In the genomic region with DNA sequence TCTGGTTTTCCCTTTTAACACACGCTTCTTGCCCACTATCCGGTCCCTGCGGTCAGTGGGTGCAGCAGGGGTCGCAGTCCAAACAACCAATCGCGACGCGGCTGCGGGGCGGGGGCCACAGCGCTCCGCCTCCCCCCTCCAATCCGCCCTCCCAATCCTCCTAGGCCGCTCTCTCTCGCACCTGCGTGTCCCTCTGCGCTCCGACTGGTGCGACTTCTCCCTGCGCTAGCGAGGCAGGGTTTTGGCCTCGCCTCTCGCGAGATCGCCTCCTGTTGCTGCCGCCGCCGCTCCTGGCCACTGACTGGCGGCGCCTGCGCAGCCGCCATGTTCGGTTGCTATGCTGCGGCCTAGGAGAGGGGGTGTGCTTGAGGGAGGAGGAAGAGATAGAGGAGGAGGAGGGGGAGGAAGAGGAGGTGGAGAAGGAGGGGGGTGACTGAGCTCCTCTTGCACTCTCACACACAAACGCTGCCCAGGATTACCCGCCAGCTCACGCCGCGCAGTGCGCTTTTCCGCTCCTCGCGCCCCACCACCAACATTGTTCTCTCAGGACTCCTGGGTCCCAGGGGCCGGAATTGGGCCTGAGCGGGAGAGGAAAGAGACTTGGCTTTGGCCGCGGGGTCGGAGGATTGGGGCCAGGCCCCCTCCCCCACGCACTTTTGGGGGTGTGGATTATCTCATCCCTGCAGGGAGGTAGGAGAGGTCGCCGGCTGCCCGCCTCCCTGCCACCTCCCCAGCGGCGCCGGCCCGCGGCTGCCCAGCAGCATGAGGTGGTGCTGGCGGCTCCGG, we compare ENCODE assay signal across 8 cellular contexts. TPM values are rescaled to one million over a fixed set of nuclear protein-coding genes. Genes with fewer than 3 reads are reported as not detected.
A peak's percentile ranks its signal among the peaks of the same experiment; 100 is the strongest.
DNase-seq lines count a peak whose midpoint lies in the region; ATAC-seq, FAIRE-seq and TF ChIP-seq lines count a peak whose summit lies in the region.

A gene with protein sequence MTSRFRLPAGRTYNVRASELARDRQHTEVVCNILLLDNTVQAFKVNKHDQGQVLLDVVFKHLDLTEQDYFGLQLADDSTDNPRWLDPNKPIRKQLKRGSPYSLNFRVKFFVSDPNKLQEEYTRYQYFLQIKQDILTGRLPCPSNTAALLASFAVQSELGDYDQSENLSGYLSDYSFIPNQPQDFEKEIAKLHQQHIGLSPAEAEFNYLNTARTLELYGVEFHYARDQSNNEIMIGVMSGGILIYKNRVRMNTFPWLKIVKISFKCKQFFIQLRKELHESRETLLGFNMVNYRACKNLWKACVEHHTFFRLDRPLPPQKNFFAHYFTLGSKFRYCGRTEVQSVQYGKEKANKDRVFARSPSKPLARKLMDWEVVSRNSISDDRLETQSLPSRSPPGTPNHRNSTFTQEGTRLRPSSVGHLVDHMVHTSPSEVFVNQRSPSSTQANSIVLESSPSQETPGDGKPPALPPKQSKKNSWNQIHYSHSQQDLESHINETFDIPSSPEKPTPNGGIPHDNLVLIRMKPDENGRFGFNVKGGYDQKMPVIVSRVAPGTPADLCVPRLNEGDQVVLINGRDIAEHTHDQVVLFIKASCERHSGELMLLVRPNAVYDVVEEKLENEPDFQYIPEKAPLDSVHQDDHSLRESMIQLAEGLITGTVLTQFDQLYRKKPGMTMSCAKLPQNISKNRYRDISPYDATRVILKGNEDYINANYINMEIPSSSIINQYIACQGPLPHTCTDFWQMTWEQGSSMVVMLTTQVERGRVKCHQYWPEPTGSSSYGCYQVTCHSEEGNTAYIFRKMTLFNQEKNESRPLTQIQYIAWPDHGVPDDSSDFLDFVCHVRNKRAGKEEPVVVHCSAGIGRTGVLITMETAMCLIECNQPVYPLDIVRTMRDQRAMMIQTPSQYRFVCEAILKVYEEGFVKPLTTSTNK (plus strand): TSS at position 472 of the 786 bp plus-strand sequence. CDS start 49,932 bp downstream, outside the sequence.

- DNase-seq in DMS 273 (lab: John Stamatoyannopoulos, UW; ENCODE audit: unreplicated experiment) (peak; percentile 100), IMR-90 (peak; percentile 98), OCI-M1 (lab: John Stamatoyannopoulos, UW) (peak; percentile 98), activated T-cell treated with anti-CD3 and anti-CD28 coated beads for 24 hours (ENCODE audit: low read depth) (peak; percentile 91), endothelial cell of umbilical vein (ENCODE audit: low read depth, low spot score) (peak; percentile 99), midbrain (lab: John Stamatoyannopoulos, UW) (peak; percentile 95)
- DNase-seq in stimulated activated CD8-positive, alpha-beta memory T cell treated with anti-CD3 and anti-CD28 coated beads, Interleukin-2, amount 100 ng/mL, for 1 hour (ENCODE audit: low read depth in 2 of 2): peak; percentile 87 to 93

- peaks cover 21% of the 10 kb centered on the region for H3K79me2 ChIP-seq in endothelial cell of umbilical vein (ENCODE audit: control insufficient read depth, insufficient read depth, low read length)

- H4K8ac ChIP-seq in IMR-90 (ENCODE audit: low read depth in 2 of 2, low read length in 2 of 2): peak within 1 kb of the TSS; percentile 82 to 97

- H2AK9ac ChIP-seq in IMR-90 (replicated peaks; ENCODE audit: low read depth, low read length, poor library complexity): peak within 1 kb of the TSS; percentile 89

- peak within 1 kb of the TSS; percentile 75 for H3K56ac ChIP-seq in IMR-90 (ENCODE audit: extremely low read depth, insufficient read depth, low read length)

- H3K27me3 ChIP-seq in IMR-90 (ENCODE audit: control insufficient read depth, insufficient read depth, low read length) (no peaks in the 10 kb centered on the region), endothelial cell of umbilical vein (ENCODE audit: control insufficient read depth in 2 of 2, insufficient read depth in 2 of 2, low read length in 2 of 2) (no peaks in the 10 kb centered on the region)

- TF ChIP-seq POLR2A in IMR-90 (IDR thresholded peaks at IDR 0.05; ENCODE audit: low read depth, low read length): 0 out of 2 replicates have a peak, but pooled peaks have one; percentile 39
- TF ChIP-seq POLR2A in endothelial cell of umbilical vein (IDR thresholded peaks at IDR 0.05; ENCODE audit: low read depth, low read length): peak; percentile 64

- peak within 1 kb of the TSS; percentile 51; the same call in 1 of the 3 replicates for H2BK15ac ChIP-seq in IMR-90 (ENCODE audit: low read depth, low read length)

- peak within 1 kb of the TSS; percentile 100 for H3K4me2 ChIP-seq in IMR-90 (ENCODE audit: low read depth, low read length)
- peak within 1 kb of the TSS; percentile 97 for H3K4me2 ChIP-seq in endothelial cell of umbilical vein (ENCODE audit: insufficient read depth, low read length)

- H3K4me3 ChIP-seq in IMR-90 (ENCODE audit: insufficient read depth, low read depth, low read length): peak within 1 kb of the TSS; percentile 80
- peak within 1 kb of the TSS; percentile 55 to 98 (median 97) for H3K4me3 ChIP-seq in endothelial cell of umbilical vein (replicated peaks in 1 of 3; ENCODE audit: insufficient read depth in 1 of 3, low read depth in 1 of 3, low read length in 3 of 3)

- no peaks in the 10 kb centered on the region for H3K9me1 ChIP-seq in IMR-90 (ENCODE audit: insufficient read depth, low read length)
- H3K9me1 ChIP-seq in endothelial cell of umbilical vein (replicated peaks; ENCODE audit: control insufficient read depth, extremely low read depth, insufficient read depth, low read length): no peaks in the 10 kb centered on the region

- H3K36me3 ChIP-seq in IMR-90 (ENCODE audit: control insufficient read depth, insufficient read depth, low read length): no peaks in the 10 kb centered on the region
- H3K36me3 ChIP-seq in endothelial cell of umbilical vein (ENCODE audit: control insufficient read depth in 2 of 2, extremely low read depth in 1 of 2, insufficient read depth in 2 of 2, low read length in 2 of 2): no peaks in the 10 kb centered on the region

- no peak for TF ChIP-seq RAD21 in IMR-90 (IDR thresholded peaks at IDR 0.05; ENCODE audit: low read length)

- H3K4me1 ChIP-seq in IMR-90 (ENCODE audit: control insufficient read depth, insufficient read depth, low read length) (no peaks in the 10 kb centered on the region), endothelial cell of umbilical vein (ENCODE audit: control insufficient read depth, extremely low read depth, insufficient read depth, low read length) (peaks cover 19% of the 10 kb centered on the region)

- POLR2A ChIA-PET in IMR-90 (lab: Charles Lee; ENCODE audit: unreplicated experiment) (interaction anchor here (0.5 to 0.6 kb wide), 4 partner anchors 9 to 1677 kb away, joined by 4 to 5 read pairs (median 4); a partner anchor contains a TSS), endothelial cell of umbilical vein (lab: Charles Lee) (interaction anchor here (0.6 to 1.0 kb wide), 2 partner anchors 61 to 392 kb away, joined by 3 to 4 read pairs; no protein-coding TSS in a partner anchor)

- H2BK20ac ChIP-seq in IMR-90 (ENCODE audit: low read depth, low read length): no peak within 1 kb of the TSS; the same call in 1 of the 2 replicates

- H2AFZ ChIP-seq in IMR-90 (replicated peaks; ENCODE audit: low read length, poor library complexity): peak within 1 kb of the TSS; percentile 99
- peak within 1 kb of the TSS; percentile 83 for H2AFZ ChIP-seq in endothelial cell of umbilical vein (ENCODE audit: low read depth, low read length)

- dilution Hi-C loops in IMR-90 (cut with HindIII; ENCODE audit: low sequenced_read_pairs, unreplicated experiment) (no loop called here), endothelial cell of umbilical vein (cut with MboI; ENCODE audit: extremely low pct_ligation_motif_present, low sequenced_read_pairs) (no loop called here)

- H3K27ac ChIP-seq in IMR-90 (ENCODE audit: insufficient read depth, low read length) (peak within 1 kb of the TSS; percentile 79), endothelial cell of umbilical vein (ENCODE audit: insufficient read depth, low read depth, low read length) (peak within 1 kb of the TSS; percentile 52)

- CTCF ChIA-PET in IMR-90 (lab: Yijun Ruan, JAX): interaction anchor here (0.6 kb wide), 1 partner anchor 480 kb away, joined by 4 read pairs; no protein-coding TSS in a partner anchor
- CTCF ChIA-PET in endothelial cell of umbilical vein (lab: Charles Lee): interaction anchor here (0.6 to 2.3 kb wide), 5 partner anchors 10 to 300 kb away, joined by 4 to 18 read pairs (median 6); no protein-coding TSS in a partner anchor

- H3K14ac ChIP-seq in IMR-90 (replicated peaks; ENCODE audit: low read depth, low read length): peak within 1 kb of the TSS; percentile 89

- H3K9ac ChIP-seq in IMR-90 (ENCODE audit: low read depth, low read length) (peak within 1 kb of the TSS; percentile 72), endothelial cell of umbilical vein (replicated peaks; ENCODE audit: extremely low read depth, insufficient read depth, low read length) (peak within 1 kb of the TSS; percentile 84)

- peak within 1 kb of the TSS; percentile 62 for H2BK5ac ChIP-seq in IMR-90 (ENCODE audit: low read depth, low read length, poor library complexity, severe bottlenecking)

- H3K79me1 ChIP-seq in IMR-90 (ENCODE audit: low read depth in 1 of 2, low read length in 2 of 2): peaks cover 0 to 13% of the 10 kb centered on the region in 2 experiments; a peak in 2 of 4 replicates

- no peak for TF ChIP-seq CTCF in IMR-90 (conservative IDR thresholded peaks at IDR 0.05; ENCODE audit: low read depth, low read length)
- TF ChIP-seq CTCF in endothelial cell of umbilical vein (IDR thresholded peaks at IDR 0.05; ENCODE audit: extremely low read depth in 1 of 2, insufficient read depth in 1 of 2, low read depth in 1 of 2, low read length in 2 of 2): no peak

- ATAC-seq in GM21528 (IDR thresholded peaks at IDR 0.05; ENCODE audit: low FRiP score, unreplicated experiment): peak; percentile 95
- peak; percentile 95 for ATAC-seq in IMR-90 (ENCODE audit: low read depth)

- peak within 1 kb of the TSS; percentile 46; the same call in 1 of the 2 replicates for H2AK5ac ChIP-seq in IMR-90 (ENCODE audit: low read depth, low read length)

- peak within 1 kb of the TSS; percentile 64 for H4K5ac ChIP-seq in IMR-90 (ENCODE audit: low read depth, low read length)

- H4K20me1 ChIP-seq in IMR-90 (ENCODE audit: insufficient read depth, low read length): no peaks in the 10 kb centered on the region
- H4K20me1 ChIP-seq in endothelial cell of umbilical vein (replicated peaks; ENCODE audit: control insufficient read depth, extremely low read depth, insufficient read depth, low read length): no peaks in the 10 kb centered on the region

- peak within 1 kb of the TSS; percentile 64; the same call in 1 of the 2 replicates for H4K91ac ChIP-seq in IMR-90 (ENCODE audit: insufficient read depth, low read depth, low read length)

- 5% methylated on average over 8 of the region's 59 CpGs; no CpG with 5 or more reads in 1 of the 2 experiments for WGBS in IMR-90 (ENCODE audit: extremely low coverage in 2 of 2, insufficient read length in 1 of 2), 2 experiments

- no peaks in the 10 kb centered on the region for H3K9me3 ChIP-seq in IMR-90 (ENCODE audit: control insufficient read depth, insufficient read depth, low read length)
- no peaks in the 10 kb centered on the region for H3K9me3 ChIP-seq in endothelial cell of umbilical vein (replicated peaks; ENCODE audit: control insufficient read depth, insufficient read depth, low read length)

- no TSS peak for BruUV-seq in IMR-90 (replicated peaks; lab: Mats Ljungman, UMichigan)
- BruUV-seq in endothelial cell of umbilical vein (replicated peaks; lab: Mats Ljungman, UMichigan): no TSS peak

- intact Hi-C loops in IMR-90 (cut with micrococcal nuclease) (loop anchor here (1.0 to 10.0 kb wide), 3 partner anchors 43 to 915 kb away; a partner anchor contains a TSS), endothelial cell of umbilical vein (cut with micrococcal nuclease) (loop anchor here (1.0 to 5.0 kb wide), 5 partner anchors 49 to 553 kb away; a partner anchor contains a TSS)

- H3K23ac ChIP-seq in IMR-90 (ENCODE audit: low read depth, low read length): peak within 1 kb of the TSS; percentile 58; the same call in 1 of the 2 replicates

- H2BK120ac ChIP-seq in IMR-90 (ENCODE audit: low read depth, low read length): peak within 1 kb of the TSS; percentile 83

- in situ Hi-C loops in IMR-90 (cut with MboI; ENCODE audit: low sequenced_read_pairs): loop anchor here (5.0 kb wide), 1 partner anchor 58 kb away; no protein-coding TSS in a partner anchor

- H3K4ac ChIP-seq in IMR-90 (ENCODE audit: low read depth, low read length): peak within 1 kb of the TSS; percentile 82

- peak; percentile 85 for FAIRE-seq in endothelial cell of umbilical vein (lab: Jason Lieb, UNC)

- H3K18ac ChIP-seq in IMR-90 (ENCODE audit: low read depth, low read length): peak within 1 kb of the TSS; percentile 69

RNA-seq across cellular contexts. Expression of the gene that starts here (rescaled TPM):
- total RNA-seq in IMR-90 (2012; rRNA removed): 13.6 and 19.2 TPM in 2 replicates
- 2.9 and 4.0 TPM in 2 replicates for polyA plus RNA-seq in IMR-90 (2012; rRNA removed)
- 1.4 and 1.5 TPM in 2 replicates for polyA plus RNA-seq in IMR-90 (2012; cell fraction: cytosol; rRNA removed)
- 2.3 and 13.7 TPM in 2 replicates for polyA plus RNA-seq in IMR-90 (2012; cell fraction: nucleus; rRNA removed; ENCODE audit: low replicate concordance)
- 26.1 and 29.6 TPM in 2 replicates for total RNA-seq in endothelial cell of umbilical vein
- polyA plus RNA-seq in endothelial cell of umbilical vein: 3.5 and 6.8 TPM in 2 replicates
- 5.7 and 7.4 TPM in 2 replicates for polyA plus RNA-seq in endothelial cell of umbilical vein (2011; cell fraction: cytosol; rRNA removed)
- 19.5 and 21.7 TPM in 2 replicates for polyA plus RNA-seq in endothelial cell of umbilical vein (2011; cell fraction: nucleus; rRNA removed)
- polyA plus RNA-seq in endothelial cell of umbilical vein (2012): 10.9 and 11.6 TPM in 2 replicates
- polyA minus RNA-seq in endothelial cell of umbilical vein: 51.5 and 62.3 TPM in 2 replicates
- polyA minus RNA-seq in endothelial cell of umbilical vein (2011; cell fraction: cytosol; rRNA and poly(A)+ RNA removed): 17.2 TPM
- 93.7 and 128 TPM in 2 replicates for polyA minus RNA-seq in endothelial cell of umbilical vein (2011; cell fraction: nucleus; rRNA and poly(A)+ RNA removed)

Comparison
In these comparisons a context has a peak if more than half of its experiments do, and no peak if none do; other contexts are left out.
1. Peak in every context shown above with its lines: DNase-seq, ATAC-seq, H3K4me3 ChIP-seq and H3K27ac ChIP-seq.